10 cellular contexts compared by ENCODE assay signal in the genomic region with DNA sequence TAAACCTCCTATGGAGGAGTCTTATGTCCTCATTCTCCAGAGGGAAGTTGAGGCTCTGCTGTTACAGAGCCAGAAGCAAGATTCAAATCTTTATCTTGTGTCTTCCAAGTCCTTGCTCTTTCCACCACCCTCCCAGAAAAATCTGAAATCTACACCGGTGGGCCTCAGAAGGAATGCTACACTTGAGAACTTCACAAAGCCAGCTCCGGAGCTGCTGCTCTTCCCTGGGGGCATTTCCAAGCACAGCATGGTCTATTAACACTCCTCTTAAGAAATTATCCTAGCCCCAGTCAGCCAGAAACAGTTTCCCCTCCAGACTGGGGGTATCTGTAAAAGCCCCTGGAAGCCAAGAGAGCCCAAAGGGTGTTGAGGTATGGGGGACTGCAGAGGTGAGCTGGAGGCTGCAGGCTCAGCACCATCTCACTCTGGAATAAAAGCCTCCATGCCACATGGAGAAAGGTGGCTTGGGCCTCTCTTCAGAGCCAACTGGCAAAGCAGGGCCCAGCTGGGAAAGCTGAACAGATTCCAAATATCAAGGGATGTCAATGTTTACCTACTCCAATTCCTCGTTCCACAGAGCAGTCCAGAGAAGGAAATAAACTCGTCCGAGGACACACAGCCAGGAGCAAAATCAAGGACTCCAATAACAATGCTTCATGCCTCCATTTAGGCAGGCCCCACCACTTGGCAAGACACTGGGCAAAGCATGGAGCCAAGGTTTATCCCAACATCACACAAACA. TPM values are rescaled to one million over a fixed set of nuclear protein-coding genes. Genes with fewer than 3 reads are reported as not detected.
A peak's percentile ranks its signal among the peaks of the same experiment; 100 is the strongest.
DNase-seq lines count a peak whose midpoint lies in the region; ATAC-seq and TF ChIP-seq lines count a peak whose summit lies in the region.
"Had no signal": no experiment of that assay in that cellular context is flagged by ENCODE, and none has a peak within 500 bp of the region (broad histone marks: within the 10 kb centered on the region; RNA-seq: fewer than 3 reads in every experiment).

No MANE protein-coding gene starts in this region.

- H3K36me3 ChIP-seq in right atrium auricular region = no peaks in the 10 kb centered on the region

- H3K27me3 Mint-ChIP-seq in brain (no peaks in the 10 kb centered on the region), naive B cell (no peaks in the 10 kb centered on the region)

- H3K4me3 Mint-ChIP-seq in brain (peak overlapping the region in 4 of 5 experiments; percentile 28 to 55 (median 42)), naive B cell (peak overlapping the region; percentile 23 to 97 (median 80))

- peaks cover 98% of the 10 kb centered on the region for H3K4me1 Mint-ChIP-seq in brain
- peaks cover 70 to 99% (median 92%) of the 10 kb centered on the region in 3 donors for H3K4me1 Mint-ChIP-seq in naive B cell

- H3K27ac ChIP-seq in right atrium auricular region = peak overlapping the region; percentile 89 to 99

- H3K4me1 ChIP-seq in right atrium auricular region = peaks cover 0 to 99% of the 10 kb centered on the region in 2 donors

- H3K27me3 ChIP-seq in right atrium auricular region = no peaks in the 10 kb centered on the region

- H3K36me3 Mint-ChIP-seq in brain = peaks cover 6% of the 10 kb centered on the region
- no peaks in the 10 kb centered on the region for H3K36me3 Mint-ChIP-seq in naive B cell

- H3K9me3 Mint-ChIP-seq in brain (no peaks in the 10 kb centered on the region), naive B cell (no peaks in the 10 kb centered on the region)

- intact Hi-C loops in cardiac septum (cut with DNase I) = loop anchor here (5.0 kb wide), 1 partner anchor 37 kb away; no protein-coding TSS in a partner anchor

- ATAC-seq in naive B cell (ENCODE audit: low read depth in 2 of 2) (no peak), HG03565 (IDR thresholded peaks at IDR 0.05; ENCODE audit: unreplicated experiment) (no peak), HG02763 (IDR thresholded peaks at IDR 0.05; ENCODE audit: unreplicated experiment) (no peak)

- no peaks in the 10 kb centered on the region for H3K9me3 ChIP-seq in right atrium auricular region

- DNase-seq in right atrium auricular region (ENCODE audit: low spot score) (no peak), cardiac septum (ENCODE audit: low spot score) (no peak), naive B cell (no peak), ecto neural progenitor cell (ENCODE audit: low spot score) (no peak), NCI-H1436 (lab: John Stamatoyannopoulos, UW) (no peak)
- DNase-seq: glutamatergic neuron, retina had no signal

- no peak for TF ChIP-seq CTCF in right atrium auricular region (IDR thresholded peaks at IDR 0.05)
- no peak for TF ChIP-seq CTCF in brain (conservative IDR thresholded peaks at IDR 0.05)

- H3K27ac Mint-ChIP-seq in brain (peak overlapping the region; percentile 47 to 90 (median 60)), naive B cell (peak overlapping the region; percentile 88 to 98 (median 96))

- no peak overlapping the region for H3K4me3 ChIP-seq in right atrium auricular region

RNA-seq across cellular contexts. Expression of a gene that starts 36.1 kb away (rescaled TPM):
- total RNA-seq in right atrium auricular region = 10 to 100 TPM; 17.1 to 18.3 TPM
- total RNA-seq in cardiac septum = 45.9 TPM
- polyA plus RNA-seq in brain (ENCODE audit: insufficient read depth, low read depth, low replicate concordance) = 135 TPM
- 10 to 100 TPM; 10.6 to 19.7 (median 15.4) TPM for polyA plus RNA-seq in naive B cell (ENCODE audit: low read depth in 6 of 6)
